In genomic region chr3:70532806-70533205, GRCh38 we compare ENCODE assay signal across 19 cellular contexts.
DNase-seq lines count a peak whose midpoint lies in the region; FAIRE-seq and TF ChIP-seq lines count a peak whose summit lies in the region.
"Had no signal": no experiment of that assay in that cellular context is flagged by ENCODE, and none has a peak within 500 bp of the region (broad histone marks: within the 10 kb centered on the region; RNA-seq: fewer than 3 reads in every experiment).

No MANE protein-coding gene starts in this region.

- no peak for TF ChIP-seq POLR2A in H1 (IDR thresholded peaks at IDR 0.05; ENCODE audit: control extremely low read depth in 1 of 2, low read depth in 2 of 2, low read length in 2 of 2)

- TF ChIP-seq EP300 in H1 (IDR thresholded peaks at IDR 0.05; ENCODE audit: borderline replicate concordance in 1 of 2, low read depth in 2 of 2, low read length in 2 of 2), result no peak

- no peaks in the 10 kb centered on the region for H3K79me2 ChIP-seq in H1 (ENCODE audit: control insufficient read depth in 1 of 2, insufficient read depth in 2 of 2, low read length in 2 of 2)

- WGBS in H1 (ENCODE audit: extremely low coverage in 1 of 2, insufficient coverage in 1 of 2, insufficient read length in 1 of 2, insufficient replicate concordance in 2 of 2, low coverage in 1 of 2, low lambda C conversion rate in 2 of 2, missing lambda C conversion rate in 1 of 2), 2 experiments, result 0% methylated on average over 2 of the region's 2 CpGs; no CpG with 5 or more reads in 1 of the 2 experiments

- H3K9me3 Mint-ChIP-seq in activated T-helper 1 cell treated with anti-CD3 and anti-CD28 coated beads, Interleukin-12 subunit alpha, Interleukin-12 subunit beta, Interleukin-2, Interleukin-4 antibody, amounts not matched to agents 30 ng/mL and 10 ng/mL and 1 ng/mL, durations not matched to agents 14 hours and 24 hours and 36 hours, result no peaks in the 10 kb centered on the region
- H3K9me3 Mint-ChIP-seq: CD4-positive, CD25-positive, alpha-beta regulatory T cell; CD8-positive, alpha-beta memory T cell; HFFc6 had no signal

- no peak overlapping the region for H2BK15ac ChIP-seq in H1 (ENCODE audit: low read length)

- H4K20me1 ChIP-seq in H1 (replicated peaks in 1 of 2; ENCODE audit: control insufficient read depth in 1 of 2, insufficient read depth in 2 of 2, low read length in 2 of 2), result no peaks in the 10 kb centered on the region

- no peak overlapping the region for H3K4me3 ChIP-seq in HUES48 (ENCODE audit: low read depth, low read length)
- no peak overlapping the region for H3K4me3 ChIP-seq in H1 (ENCODE audit: extremely low read depth in 1 of 4, insufficient read depth in 2 of 4, low read depth in 3 of 4, low read length in 4 of 4)
- no peak overlapping the region for H3K4me3 ChIP-seq in tibial artery
- H3K4me3 ChIP-seq in brain microvascular endothelial cell (ENCODE audit: low read depth, low read length), result no peak overlapping the region
- H3K4me3 ChIP-seq: GM12878 had no signal

- H2BK20ac ChIP-seq in H1 (ENCODE audit: low read length), result no peak overlapping the region

- H3K27me3 Mint-ChIP-seq in activated T-helper 1 cell treated with anti-CD3 and anti-CD28 coated beads, Interleukin-12 subunit alpha, Interleukin-12 subunit beta, Interleukin-2, Interleukin-4 antibody, amounts not matched to agents 30 ng/mL and 10 ng/mL and 1 ng/mL, durations not matched to agents 14 hours and 24 hours and 36 hours (ENCODE audit: insufficient read depth), result peaks cover 9% of the 10 kb centered on the region

- TF ChIP-seq CTCF in H1 (IDR thresholded peaks at IDR 0.05; ENCODE audit: control extremely low read depth in 1 of 3, insufficient read depth in 1 of 3, low read depth in 1 of 3, low read length in 3 of 3), result no peak
- TF ChIP-seq CTCF in tibial artery (IDR thresholded peaks at IDR 0.05), result no peak
- no peak for TF ChIP-seq CTCF in brain microvascular endothelial cell (IDR thresholded peaks at IDR 0.05; ENCODE audit: low read depth, low read length, missing control alignments)

- H2AFZ ChIP-seq in H1 (ENCODE audit: low read length), result no peak overlapping the region

- no peak overlapping the region for H4K8ac ChIP-seq in H1 (ENCODE audit: extremely low read depth, insufficient read depth, low read length)

- H3K27ac ChIP-seq in HUES48 (ENCODE audit: low read depth, low read length) (peak overlapping the region; percentile 52), H1 (ENCODE audit: low read depth, low read length) (no peak overlapping the region), tibial artery (no peak overlapping the region), brain microvascular endothelial cell (no peak overlapping the region)

- H2BK5ac ChIP-seq in H1 (ENCODE audit: low read depth, low read length), result no peak overlapping the region

- H3K4me2 ChIP-seq in H1 (ENCODE audit: insufficient read depth in 1 of 2, low read depth in 2 of 2, low read length in 2 of 2), result no peak overlapping the region

- H2BK12ac ChIP-seq in H1 (ENCODE audit: low read depth, low read length), result no peak overlapping the region

- in situ Hi-C loops in brain microvascular endothelial cell (cut with HindIII; ENCODE audit: low pct_ligation_motif_present, low sequenced_read_pairs), result loop anchor here (25.0 kb wide), 2 partner anchors 529 to 1104 kb away; no protein-coding TSS in a partner anchor

- no peak overlapping the region for H3K14ac ChIP-seq in H1 (ENCODE audit: insufficient read length)

- H3K36me3 Mint-ChIP-seq in activated T-helper 1 cell treated with anti-CD3 and anti-CD28 coated beads, Interleukin-12 subunit alpha, Interleukin-12 subunit beta, Interleukin-2, Interleukin-4 antibody, amounts not matched to agents 30 ng/mL and 10 ng/mL and 1 ng/mL, durations not matched to agents 14 hours and 24 hours and 36 hours (ENCODE audit: low read depth), result no peaks in the 10 kb centered on the region
- H3K36me3 Mint-ChIP-seq: CD4-positive, CD25-positive, alpha-beta regulatory T cell; CD8-positive, alpha-beta memory T cell had no signal

- CTCF ChIA-PET in H1 (lab: Charles Lee; ENCODE audit: partially characterized antibody), result interaction anchor here (0.5 to 1.8 kb wide), 8 partner anchors 12 to 537 kb away, joined by 3 to 9 read pairs (median 4); no protein-coding TSS in a partner anchor

- H3K18ac ChIP-seq in H1 (ENCODE audit: extremely low read depth, low read length), result no peak overlapping the region

- H2AK5ac ChIP-seq in H1 (ENCODE audit: low read depth, low read length), result no peak overlapping the region

- H3K4me1 ChIP-seq in HUES48 (ENCODE audit: control insufficient read depth, insufficient read depth, low read length) (peaks cover 42% of the 10 kb centered on the region), H1 (replicated peaks in 1 of 4; ENCODE audit: control insufficient read depth in 3 of 4, insufficient read depth in 4 of 4, low read length in 3 of 4) (peaks cover 0 to 11% (median 7%) of the 10 kb centered on the region in 4 experiments; a peak in 4 of 7 replicates), tibial artery (peaks cover 0 to 8% (median 2%) of the 10 kb centered on the region in 4 donors)
- H3K4me1 ChIP-seq: BE2C had no signal

- no peak for TF ChIP-seq RAD21 in H1 (IDR thresholded peaks at IDR 0.05 in 1 of 2, conservative IDR thresholded peaks at IDR 0.05 in 1 of 2; ENCODE audit: low read depth in 2 of 2, low read length in 2 of 2)

- H3K23me2 ChIP-seq in H1 (ENCODE audit: low read depth, low read length), result no peaks in the 10 kb centered on the region

- no peak overlapping the region for H3K56ac ChIP-seq in H1 (replicated peaks; ENCODE audit: insufficient read length, low read depth, low read length)

- FAIRE-seq in H1 (lab: Jason Lieb, UNC), result peak; percentile 57
- FAIRE-seq: GM12878, H54 had no signal

- H3K27me3 ChIP-seq in HUES48 (ENCODE audit: control insufficient read depth, insufficient read depth, low read length), result peaks cover 17% of the 10 kb centered on the region; the same call in 1 of the 2 replicates
- H3K27me3 ChIP-seq in H1 (replicated peaks in 1 of 4; ENCODE audit: control insufficient read depth in 3 of 4, extremely low read depth in 1 of 4, insufficient read depth in 3 of 4, low read length in 3 of 4), result peaks cover 0 to 5% (median 0%) of the 10 kb centered on the region in 4 experiments; a peak in 3 of 7 replicates
- no peaks in the 10 kb centered on the region for H3K27me3 ChIP-seq in tibial artery
- no peaks in the 10 kb centered on the region for H3K27me3 ChIP-seq in brain microvascular endothelial cell (replicated peaks)

- no peak for DNase-seq in H1 (ENCODE audit: low read depth in 1 of 2, low spot score in 2 of 2)
- DNase-seq in iPS-NIHi11 (ENCODE audit: low spot score), result peak; percentile 38
- DNase-seq in activated T-helper 1 cell treated with anti-CD3 and anti-CD28 coated beads, Interleukin-12 subunit alpha, Interleukin-12 subunit beta, Interleukin-2, Interleukin-4 antibody, amounts not matched to agents 30 ng/mL and 10 ng/mL and 1 ng/mL, durations not matched to agents 14 hours and 24 hours and 36 hours (ENCODE audit: low spot score), result no peak
- no peak for DNase-seq in tibial artery
- DNase-seq in stimulated activated CD4-positive, alpha-beta T cell treated with anti-CD3 and anti-CD28 coated beads, Interleukin-1b, Interleukin-23, amount 100 ng/mL, for 48 hours, result no peak
- DNase-seq in brain microvascular endothelial cell, result no peak
- DNase-seq: BE2C; C1 segment of cervical spinal cord; CD4-positive, CD25-positive, alpha-beta regulatory T cell; CD8-positive, alpha-beta memory T cell; COR-L47; DMS 273 treated with DMSO at 0.1 percent for 48 hours; DMS53; DND-41; EL; HFFc6 had no signal

- H3K23ac ChIP-seq in H1 (ENCODE audit: insufficient read length), result no peak overlapping the region

- no peaks in the 10 kb centered on the region for H3K4me1 Mint-ChIP-seq in activated T-helper 1 cell treated with anti-CD3 and anti-CD28 coated beads, Interleukin-12 subunit alpha, Interleukin-12 subunit beta, Interleukin-2, Interleukin-4 antibody, amounts not matched to agents 30 ng/mL and 10 ng/mL and 1 ng/mL, durations not matched to agents 14 hours and 24 hours and 36 hours (ENCODE audit: low read depth)
- H3K4me1 Mint-ChIP-seq: CD4-positive, CD25-positive, alpha-beta regulatory T cell; CD8-positive, alpha-beta memory T cell had no signal

- no peak overlapping the region for H3K4ac ChIP-seq in H1 (replicated peaks; ENCODE audit: insufficient read length, low read depth, low read length)

- H4K91ac ChIP-seq in H1 (replicated peaks; ENCODE audit: insufficient read length, low read length), result no peak overlapping the region

- H3K79me1 ChIP-seq in H1 (ENCODE audit: low read depth, low read length), result no peaks in the 10 kb centered on the region

- no peak overlapping the region for H4K5ac ChIP-seq in H1 (ENCODE audit: insufficient read length, low read depth, low read length)

- intact Hi-C loops in activated T-helper 1 cell treated with anti-CD3 and anti-CD28 coated beads, Interleukin-12 subunit alpha, Interleukin-12 subunit beta, Interleukin-2, Interleukin-4 antibody, amounts not matched to agents 30 ng/mL and 10 ng/mL and 1 ng/mL, durations not matched to agents 14 hours and 24 hours and 36 hours (cut with micrococcal nuclease), result loop anchor here (5.0 kb wide), 1 partner anchor 1054 kb away; no protein-coding TSS in a partner anchor
- intact Hi-C loops in tibial artery (cut with DNase I; ENCODE audit: low total_unique reads), result loop anchor here (5.0 kb wide), 1 partner anchor 1119 kb away; no protein-coding TSS in a partner anchor

- H2BK120ac ChIP-seq in H1 (replicated peaks; ENCODE audit: low read depth, low read length), result no peak overlapping the region

- no peak overlapping the region for H3K27ac Mint-ChIP-seq in activated T-helper 1 cell treated with anti-CD3 and anti-CD28 coated beads, Interleukin-12 subunit alpha, Interleukin-12 subunit beta, Interleukin-2, Interleukin-4 antibody, amounts not matched to agents 30 ng/mL and 10 ng/mL and 1 ng/mL, durations not matched to agents 14 hours and 24 hours and 36 hours
- H3K27ac Mint-ChIP-seq: CD4-positive, CD25-positive, alpha-beta regulatory T cell; HFFc6 had no signal

- H3K4me3 Mint-ChIP-seq in activated T-helper 1 cell treated with anti-CD3 and anti-CD28 coated beads, Interleukin-12 subunit alpha, Interleukin-12 subunit beta, Interleukin-2, Interleukin-4 antibody, amounts not matched to agents 30 ng/mL and 10 ng/mL and 1 ng/mL, durations not matched to agents 14 hours and 24 hours and 36 hours, result no peak overlapping the region
- H3K4me3 Mint-ChIP-seq: CD4-positive, CD25-positive, alpha-beta regulatory T cell; CD8-positive, alpha-beta memory T cell; HFFc6 had no signal

- H3K36me3 ChIP-seq in HUES48 (ENCODE audit: control insufficient read depth, insufficient read depth, low read length) (no peaks in the 10 kb centered on the region), H1 (ENCODE audit: control insufficient read depth in 2 of 4, insufficient read depth in 4 of 4, low read length in 3 of 4) (no peaks in the 10 kb centered on the region), tibial artery (no peaks in the 10 kb centered on the region), brain microvascular endothelial cell (replicated peaks) (no peaks in the 10 kb centered on the region)
- H3K36me3 ChIP-seq: BE2C had no signal

- H3K9me3 ChIP-seq in HUES48 (ENCODE audit: control insufficient read depth, insufficient read depth, low read length) (no peaks in the 10 kb centered on the region; the same call in 1 of the 2 replicates), H1 (ENCODE audit: insufficient read depth in 2 of 2, low read depth in 1 of 2, low read length in 1 of 2) (no peaks in the 10 kb centered on the region), tibial artery (no peaks in the 10 kb centered on the region)
- H3K9me3 ChIP-seq: BE2C had no signal

- no peak overlapping the region for H3K9ac ChIP-seq in HUES48 (ENCODE audit: low read depth, low read length)
- H3K9ac ChIP-seq in H1 (replicated peaks in 1 of 4; ENCODE audit: extremely low read depth in 1 of 4, low read depth in 3 of 4, low read length in 3 of 4), result no peak overlapping the region

- POLR2A ChIA-PET in H1 (lab: Charles Lee; ENCODE audit: partially characterized antibody), result interaction anchor here (1.4 kb wide), 1 partner anchor 11 kb away, joined by 3 read pairs; no protein-coding TSS in a partner anchor
